1 cellular context compared by ENCODE assay signal in the genomic region with DNA sequence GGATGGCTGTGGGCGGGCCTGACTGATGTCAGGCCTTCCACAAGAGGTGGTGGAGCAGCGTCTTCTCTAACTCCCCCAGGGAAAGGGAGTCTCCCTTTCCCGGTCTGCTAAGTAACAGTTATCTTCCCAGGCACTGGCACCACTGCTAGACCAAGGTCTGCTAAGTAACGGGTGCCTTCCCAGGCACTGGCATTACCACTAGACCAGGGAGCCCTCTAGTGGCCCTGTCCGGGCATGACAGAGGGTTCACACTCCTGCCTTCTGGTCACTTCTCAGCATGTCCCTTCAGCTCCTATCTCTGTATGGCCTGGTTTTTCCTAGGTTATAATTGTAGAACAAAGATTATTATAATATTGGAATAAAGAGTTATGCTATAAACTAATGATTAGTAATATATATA.
TF ChIP-seq lines count a peak whose summit lies in the region.

No MANE protein-coding gene starts in this region.

TF ChIP-seq in GM12878, 131 proteins besides CTCF, POLR2A, EP300 and RAD21:
- TF ChIP-seq EED (IDR thresholded peaks at IDR 0.05; ENCODE audit: low read depth) (peak; percentile 53), SMC3 (IDR thresholded peaks at IDR 0.05; ENCODE audit: borderline replicate concordance, low read length) (peak; percentile 2; the same call in 1 of the 2 replicates), CREM (IDR thresholded peaks at IDR 0.05; ENCODE audit: low read depth) (0 out of 2 replicates have a peak, but pooled peaks have one; percentile 8), NFIC (IDR thresholded peaks at IDR 0.05; ENCODE audit: low read depth, low read length) (0 out of 2 replicates have a peak, but pooled peaks have one; percentile 34)
